Comparison of ENCODE assay signal across 8 cellular contexts in genomic region chr4:83284161-83285021, GRCh38. TPM values are rescaled to one million over a fixed set of nuclear protein-coding genes. Genes with fewer than 3 reads are reported as not detected.
A peak's percentile ranks its signal among the peaks of the same experiment; 100 is the strongest.
DNase-seq lines count a peak whose midpoint lies in the region; ATAC-seq, FAIRE-seq and TF ChIP-seq lines count a peak whose summit lies in the region.

Gene COQ2, minus strand, starts transcription at chr4:83284798. Its CDS starts 34 bp downstream, at chr4:83284764.

- peak; percentile 94 for ATAC-seq in foreskin keratinocyte

- DNase-seq in H7 (peak; percentile 92), SIG-M5 treated with dmso at 0.1 percent for 504 hours (lab: John Stamatoyannopoulos, UW; ENCODE audit: unreplicated experiment) (peak; percentile 93), foreskin keratinocyte (peak; percentile 71 to 79)
- DNase-seq in activated gamma-delta T cell treated with anti-CD3 and anti-CD28 coated beads, Interleukin-2, amount 50 U/mL, for 16 hours (ENCODE audit: low read depth): peak; percentile 88

- no peaks in the 10 kb centered on the region for H3K9me3 ChIP-seq in Loucy (ENCODE audit: insufficient read depth, low read depth, low read length)
- H3K9me3 ChIP-seq in neuron (ENCODE audit: low read length): no peaks in the 10 kb centered on the region
- H3K9me3 ChIP-seq in subcutaneous abdominal adipose tissue (ENCODE audit: control insufficient read depth in 5 of 5, low read length in 5 of 5): no peaks in the 10 kb centered on the region

- H3K27me3 ChIP-seq in H7 (ENCODE audit: control insufficient read depth, insufficient read depth, low read length): peaks cover 3% of the 10 kb centered on the region
- no peaks in the 10 kb centered on the region for H3K27me3 ChIP-seq in Loucy (ENCODE audit: insufficient read depth, low read length, poor library complexity, severe bottlenecking)
- no peaks in the 10 kb centered on the region for H3K27me3 ChIP-seq in foreskin keratinocyte
- H3K27me3 ChIP-seq in neuron (ENCODE audit: insufficient read depth, low read length): no peaks in the 10 kb centered on the region
- H3K27me3 ChIP-seq in subcutaneous abdominal adipose tissue (ENCODE audit: control insufficient read depth in 5 of 5, insufficient read depth in 4 of 5, low read length in 5 of 5): no peaks in the 10 kb centered on the region

- peak within 1 kb of the TSS; percentile 83 for H3K4me2 ChIP-seq in Loucy (ENCODE audit: low read depth, low read length, poor library complexity, severe bottlenecking)

- H3K36me3 ChIP-seq in H7 (replicated peaks; ENCODE audit: control insufficient read depth, insufficient read depth, low read length) (no peaks in the 10 kb centered on the region), Loucy (ENCODE audit: insufficient read depth, low read length) (no peaks in the 10 kb centered on the region), neuron (ENCODE audit: insufficient read depth, low read length) (no peaks in the 10 kb centered on the region), subcutaneous abdominal adipose tissue (ENCODE audit: control insufficient read depth in 5 of 5, insufficient read depth in 5 of 5, low read length in 5 of 5) (no peaks in the 10 kb centered on the region)

- TF ChIP-seq CTCF in Loucy (conservative IDR thresholded peaks at IDR 0.05; ENCODE audit: low read length): peak; percentile 28
- peak; percentile 54 for TF ChIP-seq CTCF in foreskin keratinocyte (conservative IDR thresholded peaks at IDR 0.05)

- H3K9ac ChIP-seq in Loucy (ENCODE audit: low read depth, low read length, poor library complexity, severe bottlenecking) (peak within 1 kb of the TSS; percentile 85), subcutaneous abdominal adipose tissue (ENCODE audit: low read length in 5 of 5) (peak within 1 kb of the TSS; percentile 71 to 81 (median 81))

- H3K4me3 ChIP-seq in H7 (ENCODE audit: insufficient read depth, low read depth, low read length) (peak within 1 kb of the TSS; percentile 76), Loucy (ENCODE audit: low read length, poor library complexity, severe bottlenecking) (peak within 1 kb of the TSS; percentile 83), neuron (ENCODE audit: low read length) (peak within 1 kb of the TSS; percentile 66), subcutaneous abdominal adipose tissue (ENCODE audit: low read depth in 1 of 5, low read length in 5 of 5) (peak within 1 kb of the TSS; percentile 59 to 87 (median 76))

- H3K27ac ChIP-seq in foreskin keratinocyte: peak within 1 kb of the TSS; percentile 89
- H3K27ac ChIP-seq in subcutaneous abdominal adipose tissue (ENCODE audit: low read depth, low read length): peak within 1 kb of the TSS; percentile 86

- no peaks in the 10 kb centered on the region for H3F3A ChIP-seq in Loucy (ENCODE audit: low read depth)

- peaks cover 6% of the 10 kb centered on the region for H4K20me1 ChIP-seq in Loucy (ENCODE audit: insufficient read depth, low read length, poor library complexity, severe bottlenecking)

- peak; percentile 52 for FAIRE-seq in G401.6 (lab: Jason Lieb, UNC)

- H3K79me2 ChIP-seq in Loucy (ENCODE audit: insufficient read depth, low read length): peaks cover 16% of the 10 kb centered on the region; the same call in 1 of the 2 replicates

- H2AFZ ChIP-seq in Loucy (ENCODE audit: low read length) (peak within 1 kb of the TSS; percentile 84), neuron (ENCODE audit: low read depth, low read length) (peak within 1 kb of the TSS; percentile 99)

- no peaks in the 10 kb centered on the region for H3K9me2 ChIP-seq in Loucy (replicated peaks; ENCODE audit: low read depth, low read length)

- H3K4me1 ChIP-seq in Loucy (ENCODE audit: insufficient read depth, low read length, poor library complexity, severe bottlenecking): peaks cover 40% of the 10 kb centered on the region
- H3K4me1 ChIP-seq in foreskin keratinocyte: peaks cover 5% of the 10 kb centered on the region
- H3K4me1 ChIP-seq in neuron (ENCODE audit: insufficient read depth, low read length): peaks cover 16% of the 10 kb centered on the region
- peaks cover 3 to 22% (median 14%) of the 10 kb centered on the region in 5 donors for H3K4me1 ChIP-seq in subcutaneous abdominal adipose tissue (ENCODE audit: control insufficient read depth in 5 of 5, insufficient read depth in 5 of 5, low read length in 5 of 5)

RNA-seq across cellular contexts. Expression of gene COQ2, which starts in this region (rescaled TPM):
- 15.9 and 17.1 TPM in 2 replicates for total RNA-seq in H7 (2014; rRNA removed; shearing (Covaris generic))
- total RNA-seq in foreskin keratinocyte: 25.6 and 28.2 TPM in 2 replicates
- 22.2 and 27.6 TPM in 2 replicates for polyA plus RNA-seq in foreskin keratinocyte

Comparison
In these comparisons a context has a peak if more than half of its experiments do, and no peak if none do; other contexts are left out.
1. Peak in every context shown above with its lines: DNase-seq, ATAC-seq, H3K4me3 ChIP-seq and H3K27ac ChIP-seq.